21 cellular contexts compared by ENCODE assay signal in genomic region chr3:157632081-157632480, GRCh38.
"Had no signal": no experiment of that assay in that cellular context is flagged by ENCODE, and none has a peak within 500 bp of the region (broad histone marks: within the 10 kb centered on the region; RNA-seq: fewer than 3 reads in every experiment).

No MANE protein-coding gene starts in this region.

- H3K27ac ChIP-seq: esophagus muscularis mucosa, psoas muscle, sigmoid colon, skin epidermis, spleen, testis, tibial artery, upper lobe of left lung had no signal

- H3K36me3 Mint-ChIP-seq: naive thymus-derived CD4-positive, alpha-beta T cell had no signal

- H3K4me1 ChIP-seq: esophagus muscularis mucosa, psoas muscle, sigmoid colon, spleen, testis, upper lobe of left lung had no signal

- H3K27ac Mint-ChIP-seq: naive thymus-derived CD4-positive, alpha-beta T cell; nephron; stimulated activated memory B cell treated with anti-CD40 and anti-IgM and Interleukin-4, amounts not matched to agents 10 μg/mL and 1 μg/mL and 100 μg/mL, for 72 hours had no signal

- H3K4me3 Mint-ChIP-seq: naive thymus-derived CD4-positive, alpha-beta T cell; nephron; stimulated activated memory B cell treated with anti-CD40 and anti-IgM and Interleukin-4, amounts not matched to agents 10 μg/mL and 1 μg/mL and 100 μg/mL, for 72 hours had no signal

- H3K9me3 ChIP-seq: psoas muscle, sigmoid colon, testis, tibial artery, upper lobe of left lung had no signal

- H3K36me3 ChIP-seq: esophagus muscularis mucosa, sigmoid colon, spleen, tibial artery, upper lobe of left lung had no signal

- H3K4me3 ChIP-seq: esophagus muscularis mucosa, psoas muscle, sigmoid colon, skin epidermis, spleen, testis, tibial artery, upper lobe of left lung had no signal

- H3K27me3 ChIP-seq: testis, tibial artery, upper lobe of left lung had no signal

- DNase-seq: cerebellar nuclear complex; cortex of kidney; head of caudate nucleus; mesenchymal stem cell; midbrain; naive thymus-derived CD4-positive, alpha-beta T cell; nucleus accumbens; psoas muscle; right cardiac atrium; sigmoid colon; spleen; stimulated activated CD4-positive, alpha-beta T cell treated with anti-CD3 and anti-CD28 coated beads, Interleukin-4, amount 100 ng/mL, for 4 hours; stimulated activated naive CD8-positive, alpha-beta T cell treated with anti-CD3 and anti-CD28 coated beads, Interleukin-15, Interleukin-2, amounts not matched to agents 100 U/mL and 50 U/mL, for 24 hours; substantia nigra; testis; tibial artery; upper lobe of left lung had no signal

- H3K4me1 Mint-ChIP-seq: naive thymus-derived CD4-positive, alpha-beta T cell; nephron; stimulated activated memory B cell treated with anti-CD40 and anti-IgM and Interleukin-4, amounts not matched to agents 10 μg/mL and 1 μg/mL and 100 μg/mL, for 72 hours had no signal
